ENCODE assay signal across 13 cellular contexts in the genomic region with DNA sequence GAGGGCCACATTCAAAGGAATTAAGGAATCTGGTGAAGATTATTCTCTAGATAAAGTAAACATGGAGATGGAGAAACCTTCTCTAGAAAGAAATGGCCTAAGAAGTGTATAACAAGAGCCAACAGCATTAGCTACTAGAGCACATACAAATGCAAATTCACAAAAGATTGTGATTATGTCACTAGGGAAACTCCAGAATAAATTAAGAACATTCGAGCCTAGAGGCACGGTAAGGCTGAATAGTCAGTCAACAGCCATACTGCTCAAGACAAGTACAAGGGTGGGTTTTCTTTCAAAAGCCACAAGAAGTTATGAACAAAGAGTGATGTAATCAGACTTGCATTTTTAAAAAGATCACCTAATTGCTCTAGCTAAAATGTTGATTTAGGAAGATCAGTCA. TPM values are rescaled to one million over a fixed set of nuclear protein-coding genes. Genes with fewer than 3 reads are reported as not detected.
DNase-seq lines count a peak whose midpoint lies in the region; ATAC-seq, FAIRE-seq and TF ChIP-seq lines count a peak whose summit lies in the region.
"Had no signal": no experiment of that assay in that cellular context is flagged by ENCODE, and none has a peak within 500 bp of the region (broad histone marks: within the 10 kb centered on the region; RNA-seq: fewer than 3 reads in every experiment).

No MANE protein-coding gene starts in this region.

- peaks cover 42 to 82% (median 70%) of the 10 kb centered on the region in 4 donors for H3K4me1 Mint-ChIP-seq in CD4-positive, CD25-positive, alpha-beta regulatory T cell

- DNase-seq in CD4-positive, CD25-positive, alpha-beta regulatory T cell = no peak
- no peak for DNase-seq in D721Med (ENCODE audit: insufficient read length, low spot score)
- peak; percentile 24 for DNase-seq in SK-N-MC (ENCODE audit: low read depth, low spot score)
- peak; percentile 26 for DNase-seq in fibroblast of peridontal ligament (ENCODE audit: extremely low read depth)
- no peak for DNase-seq in left cardiac atrium
- DNase-seq in NK-92 (lab: John Stamatoyannopoulos, UW; ENCODE audit: unreplicated experiment) = no peak
- no peak for DNase-seq in uterus
- DNase-seq: AML-193, kidney glomerular epithelial cell, NCI-H526, thyroid gland had no signal

- FAIRE-seq in D721Med (lab: Jason Lieb, UNC) = peak; percentile 11

- intact Hi-C loops in left cardiac atrium (cut with DNase I) = no loop called here
- intact Hi-C loops in uterus (cut with DNase I; ENCODE audit: low total_unique reads) = no loop called here

- H3K27me3 ChIP-seq in CD4-positive, CD25-positive, alpha-beta regulatory T cell (ENCODE audit: control insufficient read depth, insufficient read depth, low read length) = no peaks in the 10 kb centered on the region
- H3K27me3 ChIP-seq in uterus = no peaks in the 10 kb centered on the region
- H3K27me3 ChIP-seq: hepatocyte, thyroid gland had no signal

- H3K27ac ChIP-seq in CD4-positive, CD25-positive, alpha-beta regulatory T cell (ENCODE audit: insufficient read depth, low read length, poor library complexity, severe bottlenecking) = peak overlapping the region; percentile 36
- 0 out of 2 replicates have a peak overlapping the region, but pooled peaks have one; percentile 0 for H3K27ac ChIP-seq in SK-N-MC
- H3K27ac ChIP-seq in uterus = no peak overlapping the region
- H3K27ac ChIP-seq: hepatocyte, thyroid gland had no signal

- no peak for TF ChIP-seq POLR2A in uterus (IDR thresholded peaks at IDR 0.05)

- H3K36me3 Mint-ChIP-seq in CD4-positive, CD25-positive, alpha-beta regulatory T cell = peaks cover 65% of the 10 kb centered on the region

- H3K36me3 ChIP-seq in CD4-positive, CD25-positive, alpha-beta regulatory T cell (ENCODE audit: control insufficient read depth, insufficient read depth, low read length) = peaks cover 95% of the 10 kb centered on the region
- H3K36me3 ChIP-seq in SK-N-MC (ENCODE audit: insufficient read depth, low read length) (peaks cover 82% of the 10 kb centered on the region), uterus (no peaks in the 10 kb centered on the region)

- no peak overlapping the region for H3K9ac ChIP-seq in SK-N-MC (ENCODE audit: insufficient read length)

- no peaks in the 10 kb centered on the region for H3K9me3 ChIP-seq in CD4-positive, CD25-positive, alpha-beta regulatory T cell (ENCODE audit: control insufficient read depth in 2 of 2, low read length in 2 of 2)
- H3K9me3 ChIP-seq in SK-N-MC (ENCODE audit: low read depth, low read length) = no peaks in the 10 kb centered on the region
- H3K9me3 ChIP-seq in uterus = no peaks in the 10 kb centered on the region
- H3K9me3 ChIP-seq: thyroid gland had no signal

- no peak overlapping the region for H3K4me3 ChIP-seq in CD4-positive, CD25-positive, alpha-beta regulatory T cell (ENCODE audit: low read depth, low read length)
- no peak overlapping the region for H3K4me3 ChIP-seq in SK-N-MC
- H3K4me3 ChIP-seq in uterus = no peak overlapping the region
- H3K4me3 ChIP-seq: hepatocyte, thyroid gland had no signal

- no peak for ATAC-seq in CD4-positive, CD25-positive, alpha-beta regulatory T cell (ENCODE audit: low read depth in 2 of 2)
- ATAC-seq in left cardiac atrium = no peak
- ATAC-seq in GM21360 (IDR thresholded peaks at IDR 0.05; ENCODE audit: unreplicated experiment) = no peak

- H3K27me3 Mint-ChIP-seq in CD4-positive, CD25-positive, alpha-beta regulatory T cell = no peaks in the 10 kb centered on the region

- H3K4me3 Mint-ChIP-seq in CD4-positive, CD25-positive, alpha-beta regulatory T cell = no peak overlapping the region

- H3K27ac Mint-ChIP-seq in CD4-positive, CD25-positive, alpha-beta regulatory T cell = peak overlapping the region; percentile 22 to 62 (median 45)

- H3K9me3 Mint-ChIP-seq in CD4-positive, CD25-positive, alpha-beta regulatory T cell = no peaks in the 10 kb centered on the region

- peaks cover 20% of the 10 kb centered on the region for H3K4me1 ChIP-seq in CD4-positive, CD25-positive, alpha-beta regulatory T cell (ENCODE audit: control insufficient read depth, insufficient read depth, low read length, poor library complexity, severe bottlenecking)
- no peaks in the 10 kb centered on the region for H3K4me1 ChIP-seq in uterus
- H3K4me1 ChIP-seq: thyroid gland had no signal

- TF ChIP-seq CTCF in D721Med (IDR thresholded peaks at IDR 0.05; ENCODE audit: insufficient read depth, missing control alignments) = no peak
- TF ChIP-seq CTCF in uterus (IDR thresholded peaks at IDR 0.05) = no peak

RNA-seq across cellular contexts. Expression of a gene that starts 25.4 kb away (rescaled TPM):
- 239 TPM for total RNA-seq in CD4-positive, CD25-positive, alpha-beta regulatory T cell
- polyA plus RNA-seq in CD4-positive, CD25-positive, alpha-beta regulatory T cell = 100 to 1,000 TPM in 2 of 4 donors, 10 to 100 TPM in 2; 94.9 to 108 (median 101) TPM
- total RNA-seq in left cardiac atrium (10 to 100 TPM; 44.3 to 49.5 TPM), uterus (100 to 1,000 TPM in 3 of 4 donors, 10 to 100 TPM in 1; 36.2 to 136 (median 116) TPM)

Comparison
In these comparisons a context has a peak if more than half of its experiments do, and no peak if none do; other contexts are left out.
1. DNase-seq: peak in SK-N-MC (single experiment) and fibroblast of peridontal ligament (single experiment); none in CD4-positive, CD25-positive, alpha-beta regulatory T cell (0 of 3), D721Med (single experiment), left cardiac atrium (single experiment), NK-92 (single experiment) and uterus (0 of 2).
2. H3K27ac ChIP-seq: peak in CD4-positive, CD25-positive, alpha-beta regulatory T cell (single experiment) and SK-N-MC (single experiment); none in uterus (0 of 2).